3 cellular contexts compared by ENCODE assay signal in genomic region chrX:20593402-20593801, GRCh38.
TF ChIP-seq lines count a peak whose summit lies in the region.

No MANE protein-coding gene starts in this region.

TF ChIP-seq in A549, 52 proteins besides CTCF, POLR2A, EP300 and RAD21:
- TF ChIP-seq MAX (IDR thresholded peaks at IDR 0.05) (no peak), FOSB (CRISPR knock-in tag; IDR thresholded peaks at IDR 0.05) (no peak), CHD4 (IDR thresholded peaks at IDR 0.05; ENCODE audit: borderline replicate concordance) (no peak), MAFK (IDR thresholded peaks at IDR 0.05; ENCODE audit: partially characterized antibody) (no peak), RNF2 (IDR thresholded peaks at IDR 0.05; ENCODE audit: borderline replicate concordance, low read depth) (no peak), RFX5 (IDR thresholded peaks at IDR 0.05) (no peak), USF2 (IDR thresholded peaks at IDR 0.05) (no peak), KDM1A (IDR thresholded peaks at IDR 0.05; ENCODE audit: low read depth) (no peak)

TF ChIP-seq in IMR-90, 13 proteins besides CTCF, POLR2A, EP300 and RAD21:
- TF ChIP-seq USF2 (IDR thresholded peaks at IDR 0.05; ENCODE audit: low read depth, low read length) (no peak), CHD1 (IDR thresholded peaks at IDR 0.05; ENCODE audit: low read depth, low read length) (no peak), SMC3 (IDR thresholded peaks at IDR 0.05; ENCODE audit: low read depth, low read length) (no peak), MAFK (IDR thresholded peaks at IDR 0.05; ENCODE audit: low read depth, low read length) (no peak), NFE2L2 (IDR thresholded peaks at IDR 0.05; ENCODE audit: low read depth, low read length) (no peak), RFX5 (IDR thresholded peaks at IDR 0.05; ENCODE audit: low read depth, low read length) (no peak), RCOR1 (IDR thresholded peaks at IDR 0.05; ENCODE audit: insufficient replicate concordance, low read length) (no peak), ELK1 (IDR thresholded peaks at IDR 0.05; ENCODE audit: borderline replicate concordance, low read depth, low read length) (no peak), MXI1 (IDR thresholded peaks at IDR 0.05; ENCODE audit: borderline replicate concordance, low read depth, low read length) (no peak), CEBPB (IDR thresholded peaks at IDR 0.05; ENCODE audit: low read depth, low read length) (no peak), BHLHE40 (IDR thresholded peaks at IDR 0.05; ENCODE audit: low read depth, low read length) (no peak)
TF ChIP-seq in IMR-90: peak in this region for 0.

TF ChIP-seq in HepG2, 621 proteins besides CTCF, POLR2A, EP300 and RAD21:
- TF ChIP-seq ZFP36L2 (CRISPR knock-in tag; IDR thresholded peaks at IDR 0.05) (no peak), HMGA1 (CRISPR knock-in tag; conservative IDR thresholded peaks at IDR 0.05) (no peak), ZNF224 (CRISPR knock-in tag; IDR thresholded peaks at IDR 0.05) (no peak), PAXIP1 (CRISPR knock-in tag; conservative IDR thresholded peaks at IDR 0.05) (no peak), ATF1 (CRISPR knock-in tag; IDR thresholded peaks at IDR 0.05) (no peak), SMAD3 (CRISPR knock-in tag; IDR thresholded peaks at IDR 0.05) (no peak), FOXA3 (CRISPR knock-in tag; IDR thresholded peaks at IDR 0.05) (no peak), MBD4 (IDR thresholded peaks at IDR 0.05; ENCODE audit: borderline replicate concordance, low read length) (no peak), ZNF646 (CRISPR knock-in tag; IDR thresholded peaks at IDR 0.05) (no peak), ZNF10 (CRISPR knock-in tag; IDR thresholded peaks at IDR 0.05; ENCODE audit: borderline replicate concordance, low read depth) (no peak), ZNF234 (CRISPR knock-in tag; conservative IDR thresholded peaks at IDR 0.05) (no peak), ZNF572 (CRISPR knock-in tag; IDR thresholded peaks at IDR 0.05) (no peak), ZNF331 (CRISPR knock-in tag; IDR thresholded peaks at IDR 0.05) (no peak), TRIM24 (CRISPR knock-in tag; IDR thresholded peaks at IDR 0.05) (no peak), ZBTB10 (CRISPR knock-in tag; IDR thresholded peaks at IDR 0.05; ENCODE audit: borderline replicate concordance) (no peak), KIAA2018 (CRISPR knock-in tag; IDR thresholded peaks at IDR 0.05; ENCODE audit: borderline replicate concordance) (no peak), SP2 (CRISPR knock-in tag; IDR thresholded peaks at IDR 0.05) (no peak)
TF ChIP-seq in HepG2: peak in this region for 0.
